29 cellular contexts compared by ENCODE assay signal in the genomic region with DNA sequence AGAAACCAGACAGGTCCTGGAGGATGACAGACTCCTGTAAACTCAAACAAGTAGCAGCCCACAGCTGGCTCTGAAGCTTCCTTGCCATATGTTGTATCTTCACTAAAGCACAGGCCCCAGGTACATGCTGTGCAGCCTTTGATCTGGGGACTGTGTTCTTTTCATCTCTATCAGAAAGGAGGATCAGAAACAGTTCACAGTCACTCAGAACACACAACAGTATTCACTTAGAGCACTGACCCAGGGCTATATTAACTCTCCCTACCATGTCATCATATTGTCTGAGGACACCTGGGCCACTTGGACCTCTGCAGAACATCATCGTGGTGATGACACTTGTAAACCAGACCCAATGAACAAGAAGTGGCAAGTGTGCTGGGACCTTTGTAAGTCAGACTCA.
"Had no signal": no experiment of that assay in that cellular context is flagged by ENCODE, and none has a peak within 500 bp of the region (broad histone marks: within the 10 kb centered on the region; RNA-seq: fewer than 3 reads in every experiment).

No MANE protein-coding gene starts in this region.

- H3K4me1 ChIP-seq: SJCRH30 had no signal

- ATAC-seq: activated CD8-positive, alpha-beta T cell treated with anti-CD3 and anti-CD28 coated beads for 36 hours; activated T-cell treated with anti-CD3 and anti-CD28 coated beads, Interleukin-2, amount 50 U/mL, for 72 hours; activated T-helper 17 cell treated with anti-CD3 and anti-CD28 coated beads, Interleukin-2, amount 50 U/mL, for 72 hours; K562 had no signal

- H3K36me3 ChIP-seq: ascending aorta, cardiac muscle cell, SJCRH30 had no signal

- H3K27me3 ChIP-seq: ascending aorta, SJCRH30 had no signal

- H3K9me3 ChIP-seq: ascending aorta, SJCRH30 had no signal

- H3K4me3 ChIP-seq: ascending aorta, cardiac muscle cell, K562, PC-9, SJCRH30, SK-N-MC had no signal

- H3K27ac ChIP-seq: ascending aorta, cardiac muscle cell, PC-9, RWPE1, SJCRH30, SK-N-MC had no signal

- DNase-seq: activated CD4-positive, alpha-beta T cell treated with anti-CD3 and anti-CD28 coated beads, Interleukin-2, amount 10 ng/mL, durations not matched to agents 24 days and 14 days; activated CD4-positive, alpha-beta T cell treated with anti-CD3 and anti-CD28 coated beads, Interleukin-2, amount 50 U/mL, for 4 hours; activated CD8-positive, alpha-beta T cell treated with anti-CD3 and anti-CD28 coated beads for 36 hours; activated effector memory CD4-positive, alpha-beta T cell treated with anti-CD3 and anti-CD28 coated beads, Interleukin-2, amount 50 U/mL, for 16 hours; activated naive CD4-positive, alpha-beta T cell; activated naive CD4-positive, alpha-beta T cell treated with anti-CD3 and anti-CD28 coated beads, Interleukin-2, amount 50 U/mL, for 16 hours; activated naive CD8-positive, alpha-beta T cell treated with anti-CD3 and anti-CD28 coated beads for 36 hours; activated T-cell treated with anti-CD3 and anti-CD28 coated beads, Interleukin-2, amount 50 U/mL, for 1 hour; activated T-cell treated with anti-CD3 and anti-CD28 coated beads, Interleukin-2, amount 50 U/mL, for 72 hours; amniotic stem cell; NCI-H1092 treated with DMSO at 0.1 percent for 48 hours; NCI-H1417; NCI-H146; NCI-H187; NCI-H2029 treated with DMSO at 0.1 percent for 48 hours; NCI-H2107; NCI-H2171; NCI-H510A; NCI-H69; NCI-H82; PC-9; SHP77; SJCRH30 had no signal
